Comparison of ENCODE assay signal across 22 cellular contexts in genomic region chr4:62193726-62194125, GRCh38.
DNase-seq lines count a peak whose midpoint lies in the region; ATAC-seq and TF ChIP-seq lines count a peak whose summit lies in the region.
"Had no signal": no experiment of that assay in that cellular context is flagged by ENCODE, and none has a peak within 500 bp of the region (broad histone marks: within the 10 kb centered on the region; RNA-seq: fewer than 3 reads in every experiment).

No MANE protein-coding gene starts in this region.

- TF ChIP-seq EP300 in SK-N-SH (IDR thresholded peaks at IDR 0.05; ENCODE audit: borderline replicate concordance in 1 of 2, low read depth in 1 of 2, low read length in 1 of 2): no peak

- no peak overlapping the region for H2AFZ ChIP-seq in SK-N-SH (ENCODE audit: low read depth)

- no peaks in the 10 kb centered on the region for H3K27me3 ChIP-seq in SK-N-SH (ENCODE audit: insufficient read depth)
- H3K27me3 ChIP-seq in adipocyte (replicated peaks; ENCODE audit: control insufficient read depth, insufficient read depth, low read length): no peaks in the 10 kb centered on the region
- H3K27me3 ChIP-seq: BLaER1, SJSA1 had no signal

- H3K36me3 ChIP-seq in SK-N-SH (replicated peaks in 1 of 2; ENCODE audit: control insufficient read depth in 1 of 2, insufficient read depth in 2 of 2, low read length in 1 of 2): no peaks in the 10 kb centered on the region
- no peaks in the 10 kb centered on the region for H3K36me3 ChIP-seq in adipocyte (ENCODE audit: control insufficient read depth, insufficient read depth, low read length, severe bottlenecking)
- H3K36me3 ChIP-seq: BLaER1, SJSA1 had no signal

- 35% methylated on average over 3 of the region's 3 CpGs for WGBS in SK-N-SH (ENCODE audit: low lambda C conversion rate)

- H3K27ac ChIP-seq in SK-N-SH (ENCODE audit: low read depth in 2 of 2, low read length in 1 of 2): no peak overlapping the region
- H3K27ac ChIP-seq: BLaER1, SJSA1 had no signal

- H3K4me2 ChIP-seq in SK-N-SH: no peak overlapping the region
- H3K4me2 ChIP-seq: BLaER1 had no signal

- no peaks in the 10 kb centered on the region for H4K20me1 ChIP-seq in SK-N-SH (ENCODE audit: insufficient read depth)
- H4K20me1 ChIP-seq: BLaER1 had no signal

- DNase-seq in SK-N-SH (no peak), adipocyte (ENCODE audit: low read depth) (peak; percentile 37), fibroblast of pulmonary artery (ENCODE audit: low read depth) (peak; percentile 10), non-pigmented ciliary epithelial cell (ENCODE audit: low read depth) (peak; percentile 15), NCI-H2227 treated with DMSO at 0.1 percent for 48 hours (lab: John Stamatoyannopoulos, UW) (no peak), NCI-H2029 treated with DMSO at 0.1 percent for 48 hours (lab: John Stamatoyannopoulos, UW) (no peak)
- DNase-seq: CD4-positive, CD25-positive, alpha-beta regulatory T cell; DMS153; DND-41; MV-4-11; NCI-H1105; NCI-H1436 treated with DMSO at 0.1 percent for 48 hours; NCI-H187 treated with DMSO at 0.1 percent for 48 hours; NCI-H226; NCI-H524; NCI-H748 treated with DMSO at 0.1 percent for 48 hours had no signal

- CTCF ChIA-PET in SK-N-SH (lab: Yijun Ruan, JAX): no interaction called here

- H3K9me2 ChIP-seq in SK-N-SH: no peaks in the 10 kb centered on the region

- H3K4me1 ChIP-seq in SK-N-SH (ENCODE audit: control insufficient read depth in 1 of 2, insufficient read depth in 2 of 2, low read depth in 1 of 2, low read length in 1 of 2) (peaks cover 0 to 3% of the 10 kb centered on the region in 2 experiments; a peak in 1 of 4 replicates), adipocyte (ENCODE audit: control insufficient read depth, insufficient read depth, low read length) (no peaks in the 10 kb centered on the region)
- H3K4me1 ChIP-seq: BLaER1, SJSA1 had no signal

- ATAC-seq in SK-N-SH treated with all-trans-retinoic acid at 6 μM for 48 hours (peak; percentile 42; the same call in 1 of the 3 replicates), GM18868 (IDR thresholded peaks at IDR 0.05; ENCODE audit: unreplicated experiment) (no peak)
- ATAC-seq: HepG2, K562 had no signal

- no peaks in the 10 kb centered on the region for H3K9me3 ChIP-seq in SK-N-SH
- H3K9me3 ChIP-seq in adipocyte (ENCODE audit: control insufficient read depth, low read length): no peaks in the 10 kb centered on the region
- H3K9me3 ChIP-seq: BLaER1 had no signal

- TF ChIP-seq CTCF in SK-N-SH (IDR thresholded peaks at IDR 0.05): no peak
- TF ChIP-seq CTCF in fibroblast of pulmonary artery (IDR thresholded peaks at IDR 0.05; ENCODE audit: low read length, missing control alignments): no peak

- no peaks in the 10 kb centered on the region for H3F3A ChIP-seq in SK-N-SH (replicated peaks; ENCODE audit: insufficient read depth)

- H3K4me3 ChIP-seq in SK-N-SH (ENCODE audit: low read depth in 2 of 2, low read length in 1 of 2) (no peak overlapping the region), adipocyte (ENCODE audit: low read length) (no peak overlapping the region), fibroblast of pulmonary artery (replicated peaks; ENCODE audit: low read depth, low read length) (no peak overlapping the region)
- H3K4me3 ChIP-seq: BLaER1, K562, SJSA1 had no signal

- TF ChIP-seq RAD21 in SK-N-SH (IDR thresholded peaks at IDR 0.05; ENCODE audit: low read length): no peak

- POLR2A ChIA-PET in SK-N-SH (lab: Yijun Ruan, JAX): no interaction called here

- no peaks in the 10 kb centered on the region for H3K79me2 ChIP-seq in SK-N-SH (ENCODE audit: insufficient read depth)

- H3K9ac ChIP-seq in SK-N-SH: no peak overlapping the region
- no peak overlapping the region for H3K9ac ChIP-seq in adipocyte (ENCODE audit: low read length)
- H3K9ac ChIP-seq: BLaER1 had no signal

TF ChIP-seq in SK-N-SH treated with all-trans-retinoic acid at 6 μM for 48 hours, 23 proteins besides CTCF, POLR2A, EP300 and RAD21:
- TF ChIP-seq ZNF565 (CRISPR knock-in tag; conservative IDR thresholded peaks at IDR 0.05; ENCODE audit: low read depth): no peak
- no peak for TF ChIP-seq ARNTL (CRISPR knock-in tag; IDR thresholded peaks at IDR 0.05; ENCODE audit: borderline replicate concordance, low read depth)
TF ChIP-seq in SK-N-SH treated with all-trans-retinoic acid at 6 μM for 48 hours: peak in this region for 0.

TF ChIP-seq in SK-N-SH, 30 proteins besides CTCF, POLR2A, EP300 and RAD21:
- no peak for TF ChIP-seq GABPA (IDR thresholded peaks at IDR 0.05; ENCODE audit: low read depth)
- no peak for TF ChIP-seq EZH2phosphoT487 (IDR thresholded peaks at IDR 0.05; ENCODE audit: borderline replicate concordance, low read depth)
- no peak for TF ChIP-seq PBX3 (IDR thresholded peaks at IDR 0.05)
- TF ChIP-seq MEF2A (IDR thresholded peaks at IDR 0.05; ENCODE audit: borderline replicate concordance, low read depth): no peak
- TF ChIP-seq MXI1 (IDR thresholded peaks at IDR 0.05; ENCODE audit: low read depth, low read length): no peak
- no peak for TF ChIP-seq GATA2 (CRISPR knock-in tag; IDR thresholded peaks at IDR 0.05)
- TF ChIP-seq JUND (IDR thresholded peaks at IDR 0.05): no peak
- no peak for TF ChIP-seq FOXM1 (IDR thresholded peaks at IDR 0.05; ENCODE audit: low read depth)
- TF ChIP-seq MAX (IDR thresholded peaks at IDR 0.05; ENCODE audit: low read depth): no peak
- no peak for TF ChIP-seq RXRA (IDR thresholded peaks at IDR 0.05; ENCODE audit: borderline replicate concordance, low read depth)
- TF ChIP-seq USF2 (IDR thresholded peaks at IDR 0.05; ENCODE audit: borderline replicate concordance, low read depth, low read length): no peak
- no peak for TF ChIP-seq NFIC (IDR thresholded peaks at IDR 0.05; ENCODE audit: borderline replicate concordance)
- no peak for TF ChIP-seq NRF1 (IDR thresholded peaks at IDR 0.05; ENCODE audit: low read depth, low read length)
- TF ChIP-seq RCOR1 (IDR thresholded peaks at IDR 0.05; ENCODE audit: low read length): no peak

Comparison
In these comparisons a context has a peak if more than half of its experiments do, and no peak if none do; other contexts are left out.
1. DNase-seq: peak in adipocyte (single experiment), fibroblast of pulmonary artery (single experiment) and non-pigmented ciliary epithelial cell (single experiment); none in SK-N-SH (single experiment), NCI-H2227 treated with DMSO at 0.1 percent for 48 hours (single experiment) and NCI-H2029 treated with DMSO at 0.1 percent for 48 hours (single experiment).